ENCODE assay signal across 10 cellular contexts in the genomic region with DNA sequence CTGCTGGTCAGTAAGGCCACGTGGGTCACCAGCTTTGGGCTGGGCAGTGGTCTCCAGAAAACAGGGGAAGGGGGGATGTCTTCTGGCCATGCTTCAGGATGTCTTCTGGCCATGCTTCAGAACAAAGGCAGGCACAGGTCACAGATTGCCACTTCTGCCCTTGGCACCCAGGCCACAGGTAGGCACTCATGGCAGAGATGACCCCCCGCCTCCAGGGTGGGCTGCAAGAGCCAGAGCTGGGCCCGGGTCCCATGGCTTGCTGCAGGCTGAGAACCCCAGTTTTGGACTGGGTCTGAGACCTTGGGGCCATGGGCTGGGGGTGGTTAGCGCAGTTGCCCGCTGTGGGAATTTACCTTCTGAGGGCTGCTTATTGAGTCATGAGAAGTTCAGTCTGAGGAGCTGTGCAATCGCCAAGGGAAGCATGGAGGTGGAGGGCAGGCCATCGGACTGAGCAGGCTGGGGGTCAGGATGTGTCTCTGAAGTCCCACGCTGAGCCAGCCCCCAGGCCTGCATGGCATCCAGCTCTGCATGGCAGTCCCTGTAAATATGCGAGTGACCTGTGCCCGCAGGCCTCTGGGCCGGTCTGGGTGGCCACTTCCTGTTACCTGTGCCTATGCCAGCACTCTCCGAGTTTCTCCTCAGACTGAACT. TPM values are rescaled to one million over a fixed set of nuclear protein-coding genes. Genes with fewer than 3 reads are reported as not detected.
DNase-seq lines count a peak whose midpoint lies in the region; ATAC-seq, FAIRE-seq and TF ChIP-seq lines count a peak whose summit lies in the region.
"Had no signal": no experiment of that assay in that cellular context is flagged by ENCODE, and none has a peak within 500 bp of the region (broad histone marks: within the 10 kb centered on the region; RNA-seq: fewer than 3 reads in every experiment).

No MANE protein-coding gene starts in this region.

- CTCF ChIA-PET in HCT116 (lab: Charles Lee) (interaction anchor here (1.4 kb wide), 1 partner anchor 23 kb away, joined by 7 read pairs; no protein-coding TSS in a partner anchor), endothelial cell of umbilical vein (lab: Charles Lee) (interaction anchor here (1.1 to 9.2 kb wide), 7 partner anchors 9 to 224 kb away, joined by 3 to 152 read pairs (median 50); no protein-coding TSS in a partner anchor)

- RAD21 ChIA-PET in HCT116 (lab: Charles Lee; ENCODE audit: low non-redundant PET in 1 of 2, low total read pairs in 2 of 2, uncharacterized antibody in 2 of 2, unreplicated experiment in 2 of 2): interaction anchor here in 1 of 2 experiments (0.6 kb wide), 1 partner anchor 9 kb away, joined by 3 read pairs; no protein-coding TSS in a partner anchor

- H3K4me3 ChIP-seq in HCT116 (replicated peaks in 1 of 2; ENCODE audit: low read depth in 1 of 2, low read length in 2 of 2): peak overlapping the region; percentile 68 to 74
- H3K4me3 ChIP-seq in SJCRH30: peak overlapping the region; percentile 70
- no peak overlapping the region for H3K4me3 ChIP-seq in endothelial cell of umbilical vein (replicated peaks in 1 of 3; ENCODE audit: insufficient read depth in 1 of 3, low read depth in 1 of 3, low read length in 3 of 3)
- peak overlapping the region in 1 of 2 donors; percentile 69 for H3K4me3 ChIP-seq in testis

- no peak for DNase-seq in HCT116 (ENCODE audit: low read depth, low spot score)
- DNase-seq in SJCRH30: no peak
- DNase-seq in endothelial cell of umbilical vein (ENCODE audit: low read depth, low spot score): no peak
- DNase-seq in sciatic nerve (ENCODE audit: low spot score): peak; percentile 57
- no peak for DNase-seq in epidermal melanocyte (ENCODE audit: insufficient read length, low spot score)
- DNase-seq in testis: no peak
- DNase-seq: stimulated activated CD4-positive, alpha-beta T cell treated with anti-CD3 and anti-CD28 coated beads, Interleukin-4, amount 100 ng/mL, for 1 hour had no signal

- H3K27me3 ChIP-seq in HCT116 (ENCODE audit: insufficient read depth, low read length) (no peaks in the 10 kb centered on the region), SJCRH30 (no peaks in the 10 kb centered on the region), endothelial cell of umbilical vein (ENCODE audit: control insufficient read depth in 2 of 2, insufficient read depth in 2 of 2, low read length in 2 of 2) (no peaks in the 10 kb centered on the region), testis (no peaks in the 10 kb centered on the region)

- TF ChIP-seq RAD21 in HCT116 (IDR thresholded peaks at IDR 0.05; ENCODE audit: low read depth): no peak

- intact Hi-C loops in HCT116 (cut with micrococcal nuclease): loop anchor here (10.0 kb wide), 1 partner anchor 450 kb away; no protein-coding TSS in a partner anchor
- intact Hi-C loops in endothelial cell of umbilical vein (cut with micrococcal nuclease): loop anchor here (5.0 kb wide), 1 partner anchor 302 kb away; a partner anchor contains a TSS
- intact Hi-C loops in sciatic nerve (cut with DNase I): no loop called here
- intact Hi-C loops in testis (cut with DNase I; ENCODE audit: low total_unique reads): no loop called here

- TF ChIP-seq CTCF in HCT116 (IDR thresholded peaks at IDR 0.05 in 2 of 3, conservative IDR thresholded peaks at IDR 0.05 in 1 of 3; ENCODE audit: borderline replicate concordance in 1 of 3, insufficient read depth in 1 of 3, low read depth in 2 of 3, low read length in 2 of 3) (no peak), endothelial cell of umbilical vein (IDR thresholded peaks at IDR 0.05; ENCODE audit: extremely low read depth in 1 of 2, insufficient read depth in 1 of 2, low read depth in 1 of 2, low read length in 2 of 2) (no peak), testis (IDR thresholded peaks at IDR 0.05) (no peak)

- TF ChIP-seq POLR2A in HCT116 (IDR thresholded peaks at IDR 0.05; ENCODE audit: borderline replicate concordance, extremely low read depth, insufficient read depth, insufficient read length) (no peak), endothelial cell of umbilical vein (IDR thresholded peaks at IDR 0.05; ENCODE audit: low read depth, low read length) (no peak), testis (IDR thresholded peaks at IDR 0.05) (no peak)

- H4K20me1 ChIP-seq in HCT116 (ENCODE audit: insufficient read depth) (no peaks in the 10 kb centered on the region), endothelial cell of umbilical vein (replicated peaks; ENCODE audit: control insufficient read depth, extremely low read depth, insufficient read depth, low read length) (no peaks in the 10 kb centered on the region)

- no peak for ATAC-seq in HCT116
- no peak for ATAC-seq in sciatic nerve
- no peak for ATAC-seq in HG03378 (IDR thresholded peaks at IDR 0.05; ENCODE audit: unreplicated experiment)
- no peak for ATAC-seq in GM19035 (IDR thresholded peaks at IDR 0.05; ENCODE audit: unreplicated experiment)

- no peaks in the 10 kb centered on the region for H3K9me1 ChIP-seq in endothelial cell of umbilical vein (replicated peaks; ENCODE audit: control insufficient read depth, extremely low read depth, insufficient read depth, low read length)

- no peak for FAIRE-seq in endothelial cell of umbilical vein (lab: Jason Lieb, UNC)

- no peaks in the 10 kb centered on the region for H3K36me3 ChIP-seq in HCT116 (ENCODE audit: control insufficient read depth in 1 of 2, insufficient read depth in 2 of 2, low read length in 2 of 2)
- H3K36me3 ChIP-seq in SJCRH30: no peaks in the 10 kb centered on the region
- no peaks in the 10 kb centered on the region for H3K36me3 ChIP-seq in endothelial cell of umbilical vein (ENCODE audit: control insufficient read depth in 2 of 2, extremely low read depth in 1 of 2, insufficient read depth in 2 of 2, low read length in 2 of 2)
- H3K36me3 ChIP-seq in testis (ENCODE audit: low read depth, missing control alignments): no peaks in the 10 kb centered on the region
- H3K36me3 ChIP-seq: cardiac muscle cell had no signal

- POLR2A ChIA-PET in HCT116 (lab: Charles Lee) (no interaction called here), endothelial cell of umbilical vein (lab: Charles Lee) (no interaction called here)

- H3K27ac ChIP-seq in HCT116 (ENCODE audit: low read depth, low read length) (peak overlapping the region; percentile 94), SJCRH30 (no peak overlapping the region), endothelial cell of umbilical vein (ENCODE audit: insufficient read depth, low read depth, low read length) (peak overlapping the region; percentile 1), testis (peak overlapping the region in 1 of 2 donors; percentile 41)
- H3K27ac ChIP-seq: cardiac muscle cell had no signal

- H3K9me2 ChIP-seq in HCT116 (ENCODE audit: insufficient read depth): no peaks in the 10 kb centered on the region

- H2AFZ ChIP-seq in HCT116 (ENCODE audit: low read depth, low read length, poor library complexity, severe bottlenecking) (no peak overlapping the region), endothelial cell of umbilical vein (ENCODE audit: low read depth, low read length) (no peak overlapping the region)

- H3K4me2 ChIP-seq in HCT116 (ENCODE audit: low read length) (peak overlapping the region; percentile 82), endothelial cell of umbilical vein (ENCODE audit: insufficient read depth, low read length) (peak overlapping the region; percentile 57)

- H3K9me3 ChIP-seq in HCT116 (ENCODE audit: control insufficient read depth in 1 of 2, insufficient read depth in 1 of 2, low read depth in 1 of 2, low read length in 2 of 2) (no peaks in the 10 kb centered on the region), SJCRH30 (replicated peaks) (no peaks in the 10 kb centered on the region), endothelial cell of umbilical vein (replicated peaks; ENCODE audit: control insufficient read depth, insufficient read depth, low read length) (no peaks in the 10 kb centered on the region), testis (no peaks in the 10 kb centered on the region)

- H3K4me1 ChIP-seq in HCT116 (ENCODE audit: control insufficient read depth in 1 of 2, insufficient read depth in 2 of 2, low read length in 2 of 2): peaks cover 28 to 57% of the 10 kb centered on the region in 2 experiments
- H3K4me1 ChIP-seq in SJCRH30: peaks cover 23% of the 10 kb centered on the region
- H3K4me1 ChIP-seq in endothelial cell of umbilical vein (ENCODE audit: control insufficient read depth, extremely low read depth, insufficient read depth, low read length): peaks cover 42% of the 10 kb centered on the region
- H3K4me1 ChIP-seq in testis: peaks cover 73% of the 10 kb centered on the region

- peaks cover 43% of the 10 kb centered on the region for H3K79me2 ChIP-seq in HCT116 (ENCODE audit: insufficient read depth, low read length)
- H3K79me2 ChIP-seq in endothelial cell of umbilical vein (ENCODE audit: control insufficient read depth, insufficient read depth, low read length): peaks cover 10% of the 10 kb centered on the region

- WGBS in testis, 2 donors: 80 to 81% methylated on average over 9 to 12 of the region's 12 CpGs

- dilution Hi-C loops in endothelial cell of umbilical vein (cut with MboI; ENCODE audit: extremely low pct_ligation_motif_present, low sequenced_read_pairs): no loop called here

- H3K9ac ChIP-seq in HCT116 (ENCODE audit: low read length) (peak overlapping the region; percentile 72), endothelial cell of umbilical vein (replicated peaks; ENCODE audit: extremely low read depth, insufficient read depth, low read length) (no peak overlapping the region)

- BruUV-seq in HCT116 (replicated peaks; lab: Mats Ljungman, UMichigan): no TSS peak
- BruUV-seq in endothelial cell of umbilical vein (replicated peaks; lab: Mats Ljungman, UMichigan): no TSS peak

RNA-seq across cellular contexts. Expression of a gene that starts 1.6 kb away (rescaled TPM):
- total RNA-seq in HCT116 (2021; ENCODE audit: unreplicated experiment): 27.4 TPM
- 11.6 and 11.9 TPM in 2 replicates for polyA plus RNA-seq in HCT116 (2012)
- 18.1 and 19.2 TPM in 2 replicates for total RNA-seq in SJCRH30 (2014; rRNA removed; shearing (Covaris generic))
- total RNA-seq in endothelial cell of umbilical vein: 21.1 and 22.8 TPM in 2 replicates
- 23.2 and 26.7 TPM in 2 replicates for polyA plus RNA-seq in endothelial cell of umbilical vein
- polyA plus RNA-seq in endothelial cell of umbilical vein (2011; cell fraction: cytosol; rRNA removed): 10.5 and 15.8 TPM in 2 replicates
- polyA plus RNA-seq in endothelial cell of umbilical vein (2011; cell fraction: nucleus; rRNA removed): 92.5 and 94.8 TPM in 2 replicates
- 25.3 and 34.7 TPM in 2 replicates for polyA plus RNA-seq in endothelial cell of umbilical vein (2012)
- 15.5 and 20.3 TPM in 2 replicates for polyA minus RNA-seq in endothelial cell of umbilical vein
- 21.3 TPM for polyA minus RNA-seq in endothelial cell of umbilical vein (2011; cell fraction: cytosol; rRNA and poly(A)+ RNA removed)
- 17.8 and 28.5 TPM in 2 replicates for polyA minus RNA-seq in endothelial cell of umbilical vein (2011; cell fraction: nucleus; rRNA and poly(A)+ RNA removed)
- total RNA-seq in sciatic nerve: 22.4 TPM
- 10 to 100 TPM; 48.8 to 59.8 TPM for total RNA-seq in testis
- 32.8 TPM for polyA plus RNA-seq in testis (ENCODE audit: insufficient read depth, low read depth, low replicate concordance)

RNA-seq across cellular contexts. Expression of a gene that starts 5.1 kb away (rescaled TPM):
- total RNA-seq in HCT116 (2021; ENCODE audit: unreplicated experiment) (76.5 TPM), endothelial cell of umbilical vein (82.0 and 92.5 TPM in 2 replicates), sciatic nerve (93.8 TPM), testis (100 to 1,000 TPM; 156 to 169 TPM)
- polyA plus RNA-seq in HCT116 (2012): 55.6 and 64.3 TPM in 2 replicates
- total RNA-seq in SJCRH30 (2014; rRNA removed; shearing (Covaris generic)): 42.4 and 42.6 TPM in 2 replicates
- polyA plus RNA-seq in endothelial cell of umbilical vein (75.5 and 97.5 TPM in 2 replicates), testis (ENCODE audit: insufficient read depth, low read depth, low replicate concordance) (220 TPM)
- polyA plus RNA-seq in endothelial cell of umbilical vein (2011; cell fraction: cytosol; rRNA removed): 74.6 and 75.7 TPM in 2 replicates
- 118 and 146 TPM in 2 replicates for polyA plus RNA-seq in endothelial cell of umbilical vein (2011; cell fraction: nucleus; rRNA removed)
- 63.1 and 66.3 TPM in 2 replicates for polyA plus RNA-seq in endothelial cell of umbilical vein (2012)
- 63.9 and 96.6 TPM in 2 replicates for polyA minus RNA-seq in endothelial cell of umbilical vein
- polyA minus RNA-seq in endothelial cell of umbilical vein (2011; cell fraction: cytosol; rRNA and poly(A)+ RNA removed): 44.4 TPM
- polyA minus RNA-seq in endothelial cell of umbilical vein (2011; cell fraction: nucleus; rRNA and poly(A)+ RNA removed): 40.9 and 60.4 TPM in 2 replicates

RNA-seq across cellular contexts. Expression of a gene that starts 26.1 kb away (rescaled TPM):
- total RNA-seq in HCT116 (2021; ENCODE audit: unreplicated experiment): 33.3 TPM
- 41.7 and 44.9 TPM in 2 replicates for polyA plus RNA-seq in HCT116 (2012)
- 45.0 and 48.0 TPM in 2 replicates for total RNA-seq in SJCRH30 (2014; rRNA removed; shearing (Covaris generic))
- 33.8 and 41.1 TPM in 2 replicates for total RNA-seq in endothelial cell of umbilical vein
- 42.7 and 72.3 TPM in 2 replicates for polyA plus RNA-seq in endothelial cell of umbilical vein
- polyA plus RNA-seq in endothelial cell of umbilical vein (2011; cell fraction: cytosol; rRNA removed): 19.3 and 35.8 TPM in 2 replicates
- 93.1 and 99.6 TPM in 2 replicates for polyA plus RNA-seq in endothelial cell of umbilical vein (2011; cell fraction: nucleus; rRNA removed)
- polyA plus RNA-seq in endothelial cell of umbilical vein (2012): 22.6 and 36.1 TPM in 2 replicates
- 12.9 and 23.4 TPM in 2 replicates for polyA minus RNA-seq in endothelial cell of umbilical vein
- 18.9 TPM for polyA minus RNA-seq in endothelial cell of umbilical vein (2011; cell fraction: cytosol; rRNA and poly(A)+ RNA removed)
- 7.2 and 21.1 TPM in 2 replicates for polyA minus RNA-seq in endothelial cell of umbilical vein (2011; cell fraction: nucleus; rRNA and poly(A)+ RNA removed)
- total RNA-seq in sciatic nerve: 39.9 TPM
- total RNA-seq in testis: 10 to 100 TPM; 72.3 to 89.6 TPM
- polyA plus RNA-seq in testis (ENCODE audit: insufficient read depth, low read depth, low replicate concordance): 86.3 TPM

RNA-seq across cellular contexts. Expression of a gene that starts 27.7 kb away (rescaled TPM):
- total RNA-seq in HCT116 (2021; ENCODE audit: unreplicated experiment) (8.2 TPM), endothelial cell of umbilical vein (5.6 and 5.9 TPM in 2 replicates), sciatic nerve (11.1 TPM), testis (1 to 10 TPM; 5.7 to 7.1 TPM)
- polyA plus RNA-seq in HCT116 (2012): 4.9 and 5.1 TPM in 2 replicates
- total RNA-seq in SJCRH30 (2014; rRNA removed; shearing (Covaris generic)): 16.2 and 18.5 TPM in 2 replicates
- polyA plus RNA-seq in endothelial cell of umbilical vein (3.8 and 4.7 TPM in 2 replicates), testis (ENCODE audit: insufficient read depth, low read depth, low replicate concordance) (4.5 TPM)
- polyA plus RNA-seq in endothelial cell of umbilical vein (2011; cell fraction: cytosol; rRNA removed): 3.7 and 4.2 TPM in 2 replicates
- 3.1 and 3.4 TPM in 2 replicates for polyA plus RNA-seq in endothelial cell of umbilical vein (2011; cell fraction: nucleus; rRNA removed)
- polyA plus RNA-seq in endothelial cell of umbilical vein (2012): 6.1 TPM in 2 replicates
- polyA minus RNA-seq in endothelial cell of umbilical vein: 5.5 and 8.6 TPM in 2 replicates
- polyA minus RNA-seq in endothelial cell of umbilical vein (2011; cell fraction: cytosol; rRNA and poly(A)+ RNA removed): 7.7 TPM
- polyA minus RNA-seq in endothelial cell of umbilical vein (2011; cell fraction: nucleus; rRNA and poly(A)+ RNA removed): 1.8 and 2.7 TPM in 2 replicates

RNA-seq across cellular contexts. Expression of a gene that starts 28.1 kb away (rescaled TPM):
- total RNA-seq in HCT116 (2021; ENCODE audit: unreplicated experiment): 8.7 TPM
- 9.3 and 11.9 TPM in 2 replicates for polyA plus RNA-seq in HCT116 (2012)
- 11.7 and 14.7 TPM in 2 replicates for total RNA-seq in SJCRH30 (2014; rRNA removed; shearing (Covaris generic))
- 7.8 and 10.7 TPM in 2 replicates for total RNA-seq in endothelial cell of umbilical vein
- 14.7 and 22.0 TPM in 2 replicates for polyA plus RNA-seq in endothelial cell of umbilical vein
- polyA plus RNA-seq in endothelial cell of umbilical vein (2011; cell fraction: cytosol; rRNA removed): 1.5 and 3.2 TPM in 2 replicates
- polyA plus RNA-seq in endothelial cell of umbilical vein (2011; cell fraction: nucleus; rRNA removed): 151 and 191 TPM in 2 replicates
- polyA plus RNA-seq in endothelial cell of umbilical vein (2012): 4.1 and 8.8 TPM in 2 replicates
- polyA minus RNA-seq in endothelial cell of umbilical vein: 11.2 and 17.2 TPM in 2 replicates
- polyA minus RNA-seq in endothelial cell of umbilical vein (2011; cell fraction: cytosol; rRNA and poly(A)+ RNA removed): 0.82 TPM
- 14.9 and 17.6 TPM in 2 replicates for polyA minus RNA-seq in endothelial cell of umbilical vein (2011; cell fraction: nucleus; rRNA and poly(A)+ RNA removed)
- 21.5 TPM for total RNA-seq in sciatic nerve
- total RNA-seq in testis: 10 to 100 TPM; 11.7 to 15.5 TPM
- polyA plus RNA-seq in testis (ENCODE audit: insufficient read depth, low read depth, low replicate concordance): 6.3 TPM

Comparison
In these comparisons a context has a peak if more than half of its experiments do, and no peak if none do; other contexts are left out.
1. H3K4me3 ChIP-seq: peak in HCT116 (2 of 2) and SJCRH30 (single experiment); none in endothelial cell of umbilical vein (0 of 3).
2. intact Hi-C loops: an anchor here in HCT116 (10.0 kb wide) and endothelial cell of umbilical vein (5.0 kb wide); none called in sciatic nerve and testis.